Comparison of ENCODE assay signal across 29 cellular contexts in the genomic region with DNA sequence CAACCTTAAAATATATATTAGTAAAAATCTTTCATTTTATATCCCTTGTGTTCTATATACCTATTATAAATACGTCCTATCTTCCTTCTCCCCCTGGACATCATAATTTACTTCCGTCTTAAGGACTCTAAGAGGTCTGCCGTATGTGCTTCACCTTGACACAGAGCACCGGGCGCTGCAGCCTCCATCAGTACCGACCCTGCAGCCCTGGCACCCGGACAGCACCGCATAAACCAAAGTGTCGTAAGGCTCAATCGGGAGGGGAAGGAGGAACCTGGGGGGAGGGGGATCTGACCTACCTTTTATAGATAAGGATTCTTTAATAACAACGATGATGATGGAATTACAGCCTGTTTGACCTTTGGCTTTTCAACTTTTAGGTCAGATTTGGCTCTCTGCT. TPM values are rescaled to one million over a fixed set of nuclear protein-coding genes. Genes with fewer than 3 reads are reported as not detected.
DNase-seq lines count a peak whose midpoint lies in the region; ATAC-seq, FAIRE-seq and TF ChIP-seq lines count a peak whose summit lies in the region.
"Had no signal": no experiment of that assay in that cellular context is flagged by ENCODE, and none has a peak within 500 bp of the region (broad histone marks: within the 10 kb centered on the region; RNA-seq: fewer than 3 reads in every experiment).

No MANE protein-coding gene starts in this region.

- no peaks in the 10 kb centered on the region for H3K4me1 ChIP-seq in suprapubic skin
- H3K4me1 ChIP-seq: SJSA1 had no signal

- 75% methylated on average over 11 of the region's 11 CpGs for WGBS in suprapubic skin

- no peaks in the 10 kb centered on the region for H3K27me3 ChIP-seq in suprapubic skin
- H3K27me3 ChIP-seq: BE2C, neural progenitor cell, SJSA1, upper lobe of left lung had no signal

- no peak for DNase-seq in activated naive CD8-positive, alpha-beta T cell treated with anti-CD3 and anti-CD28 coated beads, Interleukin-2, amount 50 U/mL, for 24 hours
- DNase-seq in activated naive CD8-positive, alpha-beta T cell treated with anti-CD3 and anti-CD28 coated beads for 36 hours = no peak
- DNase-seq in memory B cell (ENCODE audit: low spot score in 2 of 2) = no peak
- peak in 4 of 49 donors; percentile 9 to 28 (median 20) for DNase-seq in substantia nigra (lab: John Stamatoyannopoulos, UW)
- no peak for DNase-seq in suprapubic skin (ENCODE audit: low spot score in 2 of 2)
- DNase-seq in RCC 7860 (ENCODE audit: low spot score) = no peak
- DNase-seq: activated CD4-positive, alpha-beta T cell treated with anti-CD3 and anti-CD28 coated beads, Interleukin-2, amount 50 U/mL, for 1 hour; activated CD8-positive, alpha-beta memory T cell treated with anti-CD3 and anti-CD28 coated beads, Interleukin-2, amount 50 U/mL, for 4 hours; BE2C; Calu3; endodermal cell; IMR-90; kidney glomerular epithelial cell; mesenchymal stem cell; NCI-H1417; NCI-H510A; PC-9; stimulated activated CD4-positive, alpha-beta T cell treated with anti-CD3 and anti-CD28 coated beads, Interleukin-2, amount 100 ng/mL, for 24 hours; upper lobe of left lung had no signal

- H3K4me1 Mint-ChIP-seq in activated naive CD8-positive, alpha-beta T cell treated with anti-CD3 and anti-CD28 coated beads, Interleukin-2, amount 50 U/mL, for 24 hours = peaks cover 25% of the 10 kb centered on the region
- H3K4me1 Mint-ChIP-seq in activated naive CD8-positive, alpha-beta T cell treated with anti-CD3 and anti-CD28 coated beads for 36 hours = peaks cover 18% of the 10 kb centered on the region
- peaks cover 9% of the 10 kb centered on the region for H3K4me1 Mint-ChIP-seq in activated T-helper 17 cell treated with anti-CD3 and anti-CD28 coated beads, Interleukin-2, amount 50 U/mL, for 72 hours
- peaks cover 13% of the 10 kb centered on the region for H3K4me1 Mint-ChIP-seq in memory B cell

- H3K27me3 Mint-ChIP-seq in activated naive CD8-positive, alpha-beta T cell treated with anti-CD3 and anti-CD28 coated beads, Interleukin-2, amount 50 U/mL, for 24 hours = peaks cover 64% of the 10 kb centered on the region
- peaks cover 84% of the 10 kb centered on the region for H3K27me3 Mint-ChIP-seq in activated naive CD8-positive, alpha-beta T cell treated with anti-CD3 and anti-CD28 coated beads for 36 hours
- peaks cover 35% of the 10 kb centered on the region for H3K27me3 Mint-ChIP-seq in activated T-helper 17 cell treated with anti-CD3 and anti-CD28 coated beads, Interleukin-2, amount 50 U/mL, for 72 hours
- peaks cover 22% of the 10 kb centered on the region for H3K27me3 Mint-ChIP-seq in memory B cell

- H3K27ac Mint-ChIP-seq in activated naive CD8-positive, alpha-beta T cell treated with anti-CD3 and anti-CD28 coated beads, Interleukin-2, amount 50 U/mL, for 24 hours = no peak overlapping the region
- no peak overlapping the region for H3K27ac Mint-ChIP-seq in activated naive CD8-positive, alpha-beta T cell treated with anti-CD3 and anti-CD28 coated beads for 36 hours
- no peak overlapping the region for H3K27ac Mint-ChIP-seq in activated T-helper 17 cell treated with anti-CD3 and anti-CD28 coated beads, Interleukin-2, amount 50 U/mL, for 72 hours
- no peak overlapping the region for H3K27ac Mint-ChIP-seq in memory B cell
- H3K27ac Mint-ChIP-seq: endodermal cell; stimulated activated memory B cell treated with anti-CD40 and anti-IgM and Interleukin-4, amounts not matched to agents 10 μg/mL and 1 μg/mL and 100 μg/mL, for 72 hours had no signal

- H3K4me3 Mint-ChIP-seq in activated naive CD8-positive, alpha-beta T cell treated with anti-CD3 and anti-CD28 coated beads, Interleukin-2, amount 50 U/mL, for 24 hours = peak overlapping the region; percentile 31
- H3K4me3 Mint-ChIP-seq in activated naive CD8-positive, alpha-beta T cell treated with anti-CD3 and anti-CD28 coated beads for 36 hours = no peak overlapping the region
- H3K4me3 Mint-ChIP-seq in activated T-helper 17 cell treated with anti-CD3 and anti-CD28 coated beads, Interleukin-2, amount 50 U/mL, for 72 hours = peak overlapping the region; percentile 43
- peak overlapping the region; percentile 67 for H3K4me3 Mint-ChIP-seq in memory B cell
- H3K4me3 Mint-ChIP-seq: endodermal cell, GM23338, neural progenitor cell had no signal

- H3K4me3 ChIP-seq in suprapubic skin = no peak overlapping the region
- H3K4me3 ChIP-seq: coronary artery, GM23338, neural progenitor cell, PC-9, SJSA1, skin epidermis, upper lobe of left lung had no signal

- H3K27ac ChIP-seq in substantia nigra (ENCODE audit: low read depth, low read length, poor library complexity, severe bottlenecking) = peak overlapping the region; percentile 96
- no peak overlapping the region for H3K27ac ChIP-seq in suprapubic skin
- H3K27ac ChIP-seq: coronary artery, PC-9, SJSA1 had no signal

- no peaks in the 10 kb centered on the region for H3K9me3 ChIP-seq in suprapubic skin
- H3K9me3 ChIP-seq: BE2C, SJSA1, upper lobe of left lung had no signal

- no peak for FAIRE-seq in RCC 7860 (lab: Jason Lieb, UNC)
- FAIRE-seq: A204.1 had no signal

- no peak for TF ChIP-seq EP300 in suprapubic skin (IDR thresholded peaks at IDR 0.05)

- no peaks in the 10 kb centered on the region for H3K36me3 Mint-ChIP-seq in activated naive CD8-positive, alpha-beta T cell treated with anti-CD3 and anti-CD28 coated beads, Interleukin-2, amount 50 U/mL, for 24 hours (ENCODE audit: low read depth)
- H3K36me3 Mint-ChIP-seq in activated naive CD8-positive, alpha-beta T cell treated with anti-CD3 and anti-CD28 coated beads for 36 hours = no peaks in the 10 kb centered on the region
- no peaks in the 10 kb centered on the region for H3K36me3 Mint-ChIP-seq in activated T-helper 17 cell treated with anti-CD3 and anti-CD28 coated beads, Interleukin-2, amount 50 U/mL, for 72 hours (ENCODE audit: low read depth)
- H3K36me3 Mint-ChIP-seq in memory B cell = no peaks in the 10 kb centered on the region
- H3K36me3 Mint-ChIP-seq: stimulated activated memory B cell treated with anti-CD40 and anti-IgM and Interleukin-4, amounts not matched to agents 10 μg/mL and 1 μg/mL and 100 μg/mL, for 72 hours had no signal

- no peak for TF ChIP-seq POLR2A in suprapubic skin (IDR thresholded peaks at IDR 0.05)

- peaks cover 38% of the 10 kb centered on the region for H3K36me3 ChIP-seq in suprapubic skin

- no peak for TF ChIP-seq CTCF in suprapubic skin (IDR thresholded peaks at IDR 0.05)

- ATAC-seq in activated naive CD8-positive, alpha-beta T cell treated with anti-CD3 and anti-CD28 coated beads, Interleukin-2, amount 50 U/mL, for 24 hours = no peak
- ATAC-seq in activated T-helper 17 cell treated with anti-CD3 and anti-CD28 coated beads, Interleukin-2, amount 50 U/mL, for 72 hours (replicated peaks) = no peak
- no peak for ATAC-seq in memory B cell (ENCODE audit: low read depth)
- no peak for ATAC-seq in HG02970 (IDR thresholded peaks at IDR 0.05; ENCODE audit: low FRiP score, unreplicated experiment)
- ATAC-seq: GM23338; stimulated activated memory B cell treated with anti-CD40 and anti-IgM and Interleukin-4, amounts not matched to agents 10 μg/mL and 1 μg/mL and 100 μg/mL, for 72 hours had no signal

- no peaks in the 10 kb centered on the region for H3K9me3 Mint-ChIP-seq in activated naive CD8-positive, alpha-beta T cell treated with anti-CD3 and anti-CD28 coated beads, Interleukin-2, amount 50 U/mL, for 24 hours
- H3K9me3 Mint-ChIP-seq in activated naive CD8-positive, alpha-beta T cell treated with anti-CD3 and anti-CD28 coated beads for 36 hours = no peaks in the 10 kb centered on the region
- no peaks in the 10 kb centered on the region for H3K9me3 Mint-ChIP-seq in activated T-helper 17 cell treated with anti-CD3 and anti-CD28 coated beads, Interleukin-2, amount 50 U/mL, for 72 hours
- H3K9me3 Mint-ChIP-seq in memory B cell = no peaks in the 10 kb centered on the region
- H3K9me3 Mint-ChIP-seq: activated T-helper 2 cell treated with anti-CD3 and anti-CD28 coated beads, Interferon-gamma antibody, Interleukin-2, Interleukin-4, amounts not matched to agents 10 μg/mL and 5 μg/mL and 100 μg/mL, durations not matched to agents 14 hours and 24 hours and 36 hours; endodermal cell; GM23338; stimulated activated memory B cell treated with anti-CD40 and anti-IgM and Interleukin-4, amounts not matched to agents 10 μg/mL and 1 μg/mL and 100 μg/mL, for 72 hours had no signal

RNA-seq across cellular contexts. Expression of a gene that starts 44.0 kb away (rescaled TPM):
- total RNA-seq in activated naive CD8-positive, alpha-beta T cell treated with anti-CD3 and anti-CD28 coated beads for 36 hours = under 1 TPM; 0.06 to 0.08 TPM
- under 1 TPM in 1 of 2 donors, not detected in 1; 0.08 TPM for total RNA-seq in activated T-helper 17 cell treated with anti-CD3 and anti-CD28 coated beads, Interleukin-2, amount 50 U/mL, for 72 hours
- total RNA-seq in suprapubic skin = 10 to 100 TPM; 17.1 to 45.4 (median 28.3) TPM

Comparison
In these comparisons a context has a peak if more than half of its experiments do, and no peak if none do; other contexts are left out.
1. RNA of a gene that starts 44.0 kb away (total RNA-seq): 17.1 to 45.4 TPM in suprapubic skin; 0.06 to 0.08 TPM in activated naive CD8-positive, alpha-beta T cell treated with anti-CD3 and anti-CD28 coated beads for 36 hours and 0.08 TPM in activated T-helper 17 cell treated with anti-CD3 and anti-CD28 coated beads, Interleukin-2, amount 50 U/mL, for 72 hours; every median in the first group is over 10 times any median in the second.